In the genomic region with DNA sequence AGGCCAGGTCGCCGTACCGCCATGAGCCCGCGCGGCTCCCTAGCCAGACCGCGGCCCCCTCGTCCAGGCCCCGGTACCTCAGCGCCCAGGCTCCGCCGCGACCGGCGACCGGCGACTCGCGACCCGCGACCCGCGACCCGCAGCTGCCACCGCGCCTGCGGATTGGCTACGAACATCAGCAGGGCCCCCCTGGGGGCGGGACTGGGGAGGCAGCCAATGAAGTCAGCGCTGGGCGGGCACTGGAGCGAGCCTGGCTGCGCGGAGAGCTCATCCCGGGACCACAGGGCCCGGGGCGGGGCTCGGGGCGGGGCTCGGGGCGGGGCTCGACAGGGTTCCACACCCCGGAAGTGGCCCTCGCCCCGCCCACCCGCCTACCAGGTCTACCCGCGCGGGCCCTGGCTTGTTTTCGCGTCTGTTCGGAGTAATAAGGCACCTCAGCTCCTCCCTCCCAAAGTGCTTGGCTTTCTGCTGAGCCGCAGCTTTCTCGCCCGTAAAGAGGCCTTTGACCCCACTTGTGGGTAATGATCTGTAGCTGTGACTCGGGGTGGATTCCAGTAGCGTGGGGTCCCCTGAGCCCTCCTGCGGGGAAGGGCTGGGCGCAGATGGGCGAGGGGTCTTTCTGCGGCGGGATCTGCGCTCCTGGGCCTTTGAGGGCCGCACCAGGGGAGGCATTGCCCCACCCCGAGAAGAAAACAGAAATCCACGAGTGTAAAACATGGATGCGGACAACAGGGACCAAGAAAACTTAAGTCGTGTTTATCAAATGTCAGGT, we compare ENCODE assay signal across 8 cellular contexts. TPM values are rescaled to one million over a fixed set of nuclear protein-coding genes. Genes with fewer than 3 reads are reported as not detected.
DNase-seq lines count a peak whose midpoint lies in the region; ATAC-seq and TF ChIP-seq lines count a peak whose summit lies in the region.

A gene (minus strand): TSS at position 170 of the 772 bp plus-strand sequence. CDS start 1,438 bp downstream, outside the sequence.

- DNase-seq in GM10266 (ENCODE audit: extremely low spot score) (peak; percentile 99), NCI-H1048 (lab: John Stamatoyannopoulos, UW) (peak; percentile 83), SK-N-DZ (ENCODE audit: low spot score) (peak; percentile 95), germinal center (ENCODE audit: low spot score) (peak; percentile 99), nucleus accumbens (lab: John Stamatoyannopoulos, UW) (peak; percentile 54 to 99 (median 96)), superior temporal gyrus (ENCODE audit: extremely low spot score) (peak; percentile 96)
- DNase-seq in activated naive CD4-positive, alpha-beta T cell treated with anti-CD3 and anti-CD28 coated beads for 36 hours, result peak; percentile 99

- H3K27ac Mint-ChIP-seq in activated naive CD4-positive, alpha-beta T cell treated with anti-CD3 and anti-CD28 coated beads for 36 hours, result peak within 1 kb of the TSS; percentile 86

- intact Hi-C loops in activated naive CD4-positive, alpha-beta T cell treated with anti-CD3 and anti-CD28 coated beads for 36 hours (cut with micrococcal nuclease), result loop anchor here (1.0 to 10.0 kb wide), 7 partner anchors 12 to 601 kb away; a partner anchor contains a TSS

- peaks cover 22% of the 10 kb centered on the region for H3K4me1 Mint-ChIP-seq in activated naive CD4-positive, alpha-beta T cell treated with anti-CD3 and anti-CD28 coated beads for 36 hours (ENCODE audit: low read depth)

- peaks cover 4% of the 10 kb centered on the region for H3K36me3 Mint-ChIP-seq in activated naive CD4-positive, alpha-beta T cell treated with anti-CD3 and anti-CD28 coated beads for 36 hours (ENCODE audit: low read depth)

- peak within 1 kb of the TSS; percentile 81 for H3K4me3 Mint-ChIP-seq in activated naive CD4-positive, alpha-beta T cell treated with anti-CD3 and anti-CD28 coated beads for 36 hours

- no peak for TF ChIP-seq CTCF in GM10266 (IDR thresholded peaks at IDR 0.05; ENCODE audit: control insufficient read depth, insufficient read depth, low read depth, missing control alignments)

- no peaks in the 10 kb centered on the region for H3K9me3 Mint-ChIP-seq in activated naive CD4-positive, alpha-beta T cell treated with anti-CD3 and anti-CD28 coated beads for 36 hours

- H3K27me3 Mint-ChIP-seq in activated naive CD4-positive, alpha-beta T cell treated with anti-CD3 and anti-CD28 coated beads for 36 hours (ENCODE audit: low read depth), result no peaks in the 10 kb centered on the region

- CTCF ChIA-PET in activated naive CD4-positive, alpha-beta T cell treated with anti-CD3 and anti-CD28 coated beads for 36 hours (lab: Charles Lee), result interaction anchor here (0.9 to 2.1 kb wide), 7 partner anchors 10 to 461 kb away, joined by 3 to 16 read pairs (median 4); no protein-coding TSS in a partner anchor

- peak; percentile 100 for ATAC-seq in HG02610 (IDR thresholded peaks at IDR 0.05; ENCODE audit: unreplicated experiment)

RNA-seq across cellular contexts. Expression of the gene that starts here (rescaled TPM):
- 18.9 and 28.8 TPM in 2 replicates for polyA plus RNA-seq in SK-N-DZ (2014; cell fraction: cytosol; rRNA removed)
- polyA plus RNA-seq in SK-N-DZ (2014; cell fraction: nucleus; rRNA removed), result 51.3 and 59.9 TPM in 2 replicates
- 1 to 10 TPM; 4.9 TPM for total RNA-seq in activated naive CD4-positive, alpha-beta T cell treated with anti-CD3 and anti-CD28 coated beads for 36 hours

Comparison
In these comparisons a context has a peak if more than half of its experiments do, and no peak if none do; other contexts are left out.
1. Peak in every context shown above with its lines: DNase-seq and ATAC-seq.